Comparison of ENCODE assay signal across 8 cellular contexts in genomic region chrX:123959281-123960063, GRCh38. TPM values are rescaled to one million over a fixed set of nuclear protein-coding genes. Genes with fewer than 3 reads are reported as not detected.
DNase-seq lines count a peak whose midpoint lies in the region; TF ChIP-seq lines count a peak whose summit lies in the region.

No MANE protein-coding gene starts in this region.

- DNase-seq in H4 (ENCODE audit: low spot score) = peak; percentile 20
- DNase-seq in RPMI8226 = peak; percentile 46
- DNase-seq in breast epithelium (ENCODE audit: low spot score in 2 of 2) = peak; percentile 42 to 60
- peak; percentile 36 for DNase-seq in inferior parietal cortex (ENCODE audit: extremely low spot score)
- no peak for DNase-seq in AG08395 (ENCODE audit: low spot score)
- DNase-seq in NCI-H2029 treated with DMSO at 0.1 percent for 48 hours (lab: John Stamatoyannopoulos, UW) = no peak

- H3K27me3 ChIP-seq in BLaER1 (peaks cover 5% of the 10 kb centered on the region; the same call in 1 of the 2 replicates), breast epithelium (no peaks in the 10 kb centered on the region), skeletal muscle satellite cell (ENCODE audit: control insufficient read depth, insufficient read depth, low read length) (no peaks in the 10 kb centered on the region)

- TF ChIP-seq POLR2A in breast epithelium (IDR thresholded peaks at IDR 0.05) = no peak

- no peaks in the 10 kb centered on the region for H3K36me3 ChIP-seq in BLaER1
- H3K36me3 ChIP-seq in breast epithelium = no peaks in the 10 kb centered on the region
- no peaks in the 10 kb centered on the region for H3K36me3 ChIP-seq in skeletal muscle satellite cell (ENCODE audit: insufficient read depth, low read length)

- peaks cover 14% of the 10 kb centered on the region for H4K20me1 ChIP-seq in BLaER1

- TF ChIP-seq CTCF in breast epithelium (IDR thresholded peaks at IDR 0.05) = no peak

- H3K9ac ChIP-seq in BLaER1 (peak overlapping the region; percentile 87), skeletal muscle satellite cell (ENCODE audit: low read depth, low read length) (peak overlapping the region; percentile 89)

- peak overlapping the region; percentile 83 for H3K4me2 ChIP-seq in BLaER1
- peak overlapping the region; percentile 91 for H3K4me2 ChIP-seq in skeletal muscle satellite cell (ENCODE audit: low read length)

- H3K9me3 ChIP-seq in BLaER1 (peaks cover 10% of the 10 kb centered on the region; the same call in 1 of the 2 replicates), breast epithelium (no peaks in the 10 kb centered on the region), skeletal muscle satellite cell (replicated peaks; ENCODE audit: low read length) (no peaks in the 10 kb centered on the region)

- H3K4me1 ChIP-seq in BLaER1 (peaks cover 3% of the 10 kb centered on the region; the same call in 1 of the 2 replicates), breast epithelium (no peaks in the 10 kb centered on the region), skeletal muscle satellite cell (ENCODE audit: control insufficient read depth, insufficient read depth, low read length) (peaks cover 7% of the 10 kb centered on the region)

- H3K27ac ChIP-seq in BLaER1 (peak overlapping the region; percentile 89), breast epithelium (peak overlapping the region; percentile 97 to 99)

- intact Hi-C loops in breast epithelium (cut with DNase I; ENCODE audit: low total_unique reads) = no loop called here

- peak overlapping the region; percentile 75 for H3K4me3 ChIP-seq in BLaER1
- peak overlapping the region; percentile 74 to 85 (median 78) for H3K4me3 ChIP-seq in breast epithelium
- H3K4me3 ChIP-seq in skeletal muscle satellite cell (ENCODE audit: low read length) = peak overlapping the region; percentile 73

RNA-seq across cellular contexts. Expression of gene STAG2, which starts 2.0 kb away (rescaled TPM):
- total RNA-seq in H4 (2014; rRNA removed; shearing (Covaris generic)) = 2.8 and 2.9 TPM in 2 replicates
- 100 to 1,000 TPM in 1 of 3 donors, 10 to 100 TPM in 2; 79.2 to 114 (median 83.2) TPM for total RNA-seq in breast epithelium
- 49.4 and 55.3 TPM in 2 replicates for total RNA-seq in skeletal muscle satellite cell (2012; rRNA removed)

Comparison
In these comparisons a context has a peak if more than half of its experiments do, and no peak if none do; other contexts are left out.
1. DNase-seq: peak in H4 (single experiment), RPMI8226 (single experiment), breast epithelium (2 of 2) and inferior parietal cortex (single experiment); none in AG08395 (single experiment) and NCI-H2029 treated with DMSO at 0.1 percent for 48 hours (single experiment).
2. RNA of gene STAG2, which starts 2.0 kb away (total RNA-seq): 79.2 to 114 TPM in breast epithelium; 2.8 to 2.9 TPM in H4; every median in the first group is over 10 times any median in the second.
3. Peak in every context shown above with its lines, with median percentiles within 50 percentile points of each other: H3K4me3 ChIP-seq.